Comparison of ENCODE assay signal across 24 cellular contexts in the genomic region with DNA sequence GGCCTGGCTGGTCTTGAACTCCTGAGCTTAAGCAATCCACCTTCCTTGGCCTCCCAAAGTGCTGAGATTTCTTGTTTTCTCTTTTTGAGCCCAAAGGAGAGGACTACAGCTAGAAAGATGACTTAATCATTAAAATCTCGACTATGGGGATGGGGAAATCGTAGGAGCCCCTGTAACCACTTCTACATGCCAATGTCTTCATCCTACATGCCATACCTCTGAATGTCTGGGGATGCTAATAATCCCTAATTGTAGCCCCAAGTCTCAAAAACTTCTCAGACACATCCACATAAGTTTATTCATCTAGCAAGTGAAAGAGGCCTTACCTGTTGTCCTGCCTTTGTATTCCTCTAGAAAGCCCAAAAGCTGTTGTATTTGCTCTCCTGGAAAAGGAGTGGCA. TPM values are rescaled to one million over a fixed set of nuclear protein-coding genes. Genes with fewer than 3 reads are reported as not detected.
"Had no signal": no experiment of that assay in that cellular context is flagged by ENCODE, and none has a peak within 500 bp of the region (broad histone marks: within the 10 kb centered on the region; RNA-seq: fewer than 3 reads in every experiment).

No MANE protein-coding gene starts in this region.

- H3K4me3 ChIP-seq: heart left ventricle, mucosa of descending colon, psoas muscle, sigmoid colon, stomach, thoracic aorta, transverse colon had no signal

- H3K36me3 ChIP-seq: heart left ventricle, neutrophil, sigmoid colon, stomach, thoracic aorta, transverse colon had no signal

- H3K27ac ChIP-seq: heart left ventricle, neutrophil, psoas muscle, sigmoid colon, thoracic aorta had no signal

- DNase-seq: effector memory CD8-positive, alpha-beta T cell; foreskin melanocyte; heart left ventricle; hippocampal formation; kidney glomerular epithelial cell; naive thymus-derived CD8-positive, alpha-beta T cell; psoas muscle; sigmoid colon; small intestine; stimulated activated CD4-positive, alpha-beta T cell treated with anti-CD3 and anti-CD28 coated beads, Interleukin-12 subunit alpha, Interleukin-12 subunit beta, amount 100 ng/mL, for 4 hours; stimulated activated naive CD4-positive, alpha-beta T cell; stomach; substantia nigra; transverse colon had no signal

- H3K9me3 ChIP-seq: mucosa of descending colon, neutrophil, psoas muscle, sigmoid colon, thoracic aorta, transverse colon had no signal

RNA-seq across cellular contexts. Expression of gene RHOV, which starts 3.7 kb away (rescaled TPM):
- total RNA-seq: heart left ventricle; lung microvascular endothelial cell; mesenteric fat pad; naive thymus-derived CD8-positive, alpha-beta T cell; psoas muscle; sigmoid colon; thoracic aorta had no signal
- polyA plus RNA-seq: heart left ventricle; liver; naive thymus-derived CD8-positive, alpha-beta T cell had no signal

RNA-seq across cellular contexts. Expression of gene PPP1R14D, which starts 49.2 kb away (rescaled TPM):
- total RNA-seq: epithelial cell of proximal tubule; glomerular endothelial cell; heart left ventricle; liver; lung microvascular endothelial cell; mesenteric fat pad; naive thymus-derived CD8-positive, alpha-beta T cell; osteoblast; psoas muscle; sigmoid colon; thoracic aorta had no signal
- polyA plus RNA-seq: heart left ventricle; liver; naive thymus-derived CD8-positive, alpha-beta T cell; neural cell; psoas muscle had no signal

RNA-seq across cellular contexts. Expression of gene DLL4, which starts 51.4 kb away (rescaled TPM):
- total RNA-seq: osteoblast had no signal
- polyA plus RNA-seq: naive thymus-derived CD8-positive, alpha-beta T cell had no signal
